19 cellular contexts compared by ENCODE assay signal in genomic region chr14:32761381-32761968, GRCh38.
DNase-seq lines count a peak whose midpoint lies in the region; ATAC-seq and TF ChIP-seq lines count a peak whose summit lies in the region.
"Had no signal": no experiment of that assay in that cellular context is flagged by ENCODE, and none has a peak within 500 bp of the region (broad histone marks: within the 10 kb centered on the region; RNA-seq: fewer than 3 reads in every experiment).

No MANE protein-coding gene starts in this region.

- no peaks in the 10 kb centered on the region for H3K27me3 ChIP-seq in adipocyte (replicated peaks; ENCODE audit: control insufficient read depth, insufficient read depth, low read length)
- no peaks in the 10 kb centered on the region for H3K27me3 ChIP-seq in CD4-positive, alpha-beta T cell (ENCODE audit: control insufficient read depth, insufficient read depth, low read length)
- H3K27me3 ChIP-seq: stomach had no signal

- peaks cover 0 to 7% of the 10 kb centered on the region in 2 donors for H3K36me3 Mint-ChIP-seq in activated naive CD4-positive, alpha-beta T cell treated with anti-CD3 and anti-CD28 coated beads, Interleukin-2, amount 50 U/mL, for 72 hours
- H3K36me3 Mint-ChIP-seq in CD4-positive, alpha-beta T cell (ENCODE audit: low read depth), result no peaks in the 10 kb centered on the region
- H3K36me3 Mint-ChIP-seq: activated naive CD8-positive, alpha-beta T cell treated with anti-CD3 and anti-CD28 coated beads, Interleukin-2, amount 10 ng/mL, durations not matched to agents 7 days and 5 days had no signal

- no peaks in the 10 kb centered on the region for H3K4me1 Mint-ChIP-seq in CD4-positive, alpha-beta T cell (ENCODE audit: low read depth)
- H3K4me1 Mint-ChIP-seq: activated CD4-positive, alpha-beta T cell treated with anti-CD3 and anti-CD28 coated beads, Interleukin-2, amount 10 ng/mL, durations not matched to agents 24 days and 14 days; activated naive CD8-positive, alpha-beta T cell treated with anti-CD3 and anti-CD28 coated beads, Interleukin-2, amount 10 ng/mL, durations not matched to agents 7 days and 5 days had no signal

- no peak overlapping the region for H3K4me3 Mint-ChIP-seq in CD4-positive, alpha-beta T cell
- H3K4me3 Mint-ChIP-seq: activated CD4-positive, alpha-beta T cell treated with anti-CD3 and anti-CD28 coated beads, Interleukin-2, amount 10 ng/mL, durations not matched to agents 24 days and 14 days; activated naive CD8-positive, alpha-beta T cell treated with anti-CD3 and anti-CD28 coated beads, Interleukin-2, amount 10 ng/mL, durations not matched to agents 7 days and 5 days had no signal

- no peaks in the 10 kb centered on the region for H3K36me3 ChIP-seq in adipocyte (ENCODE audit: control insufficient read depth, insufficient read depth, low read length, severe bottlenecking)
- H3K36me3 ChIP-seq: stomach had no signal

- no peaks in the 10 kb centered on the region for H3K27me3 Mint-ChIP-seq in CD4-positive, alpha-beta T cell
- H3K27me3 Mint-ChIP-seq: activated CD4-positive, alpha-beta T cell treated with anti-CD3 and anti-CD28 coated beads, Interleukin-2, amount 10 ng/mL, durations not matched to agents 24 days and 14 days; activated naive CD8-positive, alpha-beta T cell treated with anti-CD3 and anti-CD28 coated beads, Interleukin-2, amount 10 ng/mL, durations not matched to agents 7 days and 5 days; progenitor cell of endocrine pancreas had no signal

- ATAC-seq in activated naive CD4-positive, alpha-beta T cell treated with anti-CD3 and anti-CD28 coated beads, Interleukin-2, amount 50 U/mL, for 72 hours, result no peak
- ATAC-seq in GM21390 (IDR thresholded peaks at IDR 0.05; ENCODE audit: unreplicated experiment), result no peak
- ATAC-seq in CD4-positive, alpha-beta T cell (ENCODE audit: poor library complexity), result no peak
- ATAC-seq: left ventricle myocardium superior had no signal

- H3K4me3 ChIP-seq in adipocyte (ENCODE audit: low read length) (no peak overlapping the region), fibroblast of pulmonary artery (replicated peaks; ENCODE audit: low read depth, low read length) (no peak overlapping the region), skeletal muscle cell (ENCODE audit: low read depth, low read length) (no peak overlapping the region)
- H3K4me3 ChIP-seq: stomach had no signal

- peaks cover 4 to 10% of the 10 kb centered on the region in 2 donors for H3K9me3 Mint-ChIP-seq in activated naive CD4-positive, alpha-beta T cell treated with anti-CD3 and anti-CD28 coated beads, Interleukin-2, amount 50 U/mL, for 72 hours
- peaks cover 5% of the 10 kb centered on the region for H3K9me3 Mint-ChIP-seq in CD4-positive, alpha-beta T cell
- H3K9me3 Mint-ChIP-seq: activated CD4-positive, alpha-beta T cell treated with anti-CD3 and anti-CD28 coated beads, Interleukin-2, amount 10 ng/mL, durations not matched to agents 24 days and 14 days had no signal

- CTCF ChIA-PET in CD4-positive, alpha-beta T cell (lab: Charles Lee), result no interaction called here

- intact Hi-C loops in CD4-positive, alpha-beta T cell (cut with DNase I, micrococcal nuclease), result no loop called here

- DNase-seq in GM03348 (ENCODE audit: low spot score) (peak; percentile 16), adipocyte (ENCODE audit: low read depth) (peak; percentile 47), fibroblast of pulmonary artery (ENCODE audit: low read depth) (peak; percentile 36), skeletal muscle cell (ENCODE audit: low read depth) (peak; percentile 69), anterior cingulate cortex (lab: John Stamatoyannopoulos, UW) (no peak)
- no peak for DNase-seq in activated naive CD4-positive, alpha-beta T cell treated with anti-CD3 and anti-CD28 coated beads, Interleukin-2, amount 50 U/mL, for 72 hours (ENCODE audit: low spot score in 2 of 2)
- no peak for DNase-seq in CD4-positive, alpha-beta T cell
- DNase-seq: activated CD4-positive, alpha-beta T cell treated with anti-CD3 and anti-CD28 coated beads, Interleukin-2, amount 10 ng/mL, durations not matched to agents 24 days and 14 days; activated naive CD8-positive, alpha-beta T cell treated with anti-CD3 and anti-CD28 coated beads, Interleukin-2, amount 10 ng/mL, durations not matched to agents 7 days and 5 days; activated T-cell treated with anti-CD3 and anti-CD28 coated beads, Interleukin-2, amount 50 U/mL, for 1 hour; DMS53; left ventricle myocardium superior; NCI-H146; NCI-H226; SIG-M5; stomach had no signal

- no peak overlapping the region for H3K27ac ChIP-seq in CD4-positive, alpha-beta T cell (ENCODE audit: low read depth, low read length)
- H3K27ac ChIP-seq: epithelial cell of prostate, stomach had no signal

- no peaks in the 10 kb centered on the region for H3K9me3 ChIP-seq in adipocyte (ENCODE audit: control insufficient read depth, low read length)
- H3K9me3 ChIP-seq in CD4-positive, alpha-beta T cell (ENCODE audit: control insufficient read depth, low read length), result no peaks in the 10 kb centered on the region

- POLR2A ChIA-PET in CD4-positive, alpha-beta T cell (lab: Charles Lee), result no interaction called here

- no peak overlapping the region for H3K27ac Mint-ChIP-seq in activated naive CD4-positive, alpha-beta T cell treated with anti-CD3 and anti-CD28 coated beads, Interleukin-2, amount 50 U/mL, for 72 hours
- no peak overlapping the region for H3K27ac Mint-ChIP-seq in CD4-positive, alpha-beta T cell
- H3K27ac Mint-ChIP-seq: activated CD4-positive, alpha-beta T cell treated with anti-CD3 and anti-CD28 coated beads, Interleukin-2, amount 10 ng/mL, durations not matched to agents 24 days and 14 days; activated naive CD8-positive, alpha-beta T cell treated with anti-CD3 and anti-CD28 coated beads, Interleukin-2, amount 10 ng/mL, durations not matched to agents 7 days and 5 days; progenitor cell of endocrine pancreas had no signal

- H3K4me1 ChIP-seq in adipocyte (ENCODE audit: control insufficient read depth, insufficient read depth, low read length), result peaks cover 8% of the 10 kb centered on the region
- H3K4me1 ChIP-seq: stomach had no signal

- TF ChIP-seq CTCF in fibroblast of pulmonary artery (IDR thresholded peaks at IDR 0.05; ENCODE audit: low read length, missing control alignments), result no peak
- no peak for TF ChIP-seq CTCF in CD4-positive, alpha-beta T cell (IDR thresholded peaks at IDR 0.05)

- no peak overlapping the region for H3K9ac ChIP-seq in adipocyte (ENCODE audit: low read length)

Comparison
In these comparisons a context has a peak if more than half of its experiments do, and no peak if none do; other contexts are left out.
1. DNase-seq: peak in GM03348 (single experiment), adipocyte (single experiment), fibroblast of pulmonary artery (single experiment) and skeletal muscle cell (single experiment); none in anterior cingulate cortex (0 of 58), activated naive CD4-positive, alpha-beta T cell treated with anti-CD3 and anti-CD28 coated beads, Interleukin-2, amount 50 U/mL, for 72 hours (0 of 2) and CD4-positive, alpha-beta T cell (0 of 10).